In the genomic region with DNA sequence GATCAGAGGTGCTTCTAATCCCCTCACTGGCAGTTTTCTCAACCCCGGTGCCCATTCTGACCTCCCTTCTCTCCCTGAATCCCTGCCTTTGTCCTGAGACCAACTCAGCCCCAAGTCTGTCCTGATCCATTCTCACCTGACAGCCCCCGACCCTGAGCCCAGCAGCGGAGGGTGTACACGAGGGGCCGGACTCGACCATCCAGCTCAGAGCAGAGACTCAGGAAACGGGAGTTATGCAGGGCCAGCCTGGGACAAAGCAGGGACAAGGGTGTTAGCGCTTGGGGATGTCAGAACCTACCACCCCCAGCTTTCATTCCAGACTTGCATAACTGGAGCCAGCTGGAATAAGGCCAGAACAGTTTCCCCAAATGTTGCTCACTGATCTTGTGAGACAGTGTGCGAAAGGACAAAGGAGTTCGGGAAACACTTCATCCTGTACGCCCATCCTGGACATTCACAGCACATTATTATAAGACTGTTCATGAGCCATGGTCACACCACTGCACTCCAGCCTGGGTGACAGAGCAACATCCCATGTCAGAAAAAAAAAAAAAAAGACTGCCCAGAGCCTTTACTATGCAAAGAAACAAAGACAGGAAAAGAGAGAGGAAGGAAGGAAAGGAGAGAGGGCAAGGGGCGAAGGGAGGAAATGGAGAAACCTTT, we compare ENCODE assay signal across 12 cellular contexts. TPM values are rescaled to one million over a fixed set of nuclear protein-coding genes. Genes with fewer than 3 reads are reported as not detected.
DNase-seq lines count a peak whose midpoint lies in the region; ATAC-seq and TF ChIP-seq lines count a peak whose summit lies in the region.
"Had no signal": no experiment of that assay in that cellular context is flagged by ENCODE, and none has a peak within 500 bp of the region (broad histone marks: within the 10 kb centered on the region; RNA-seq: fewer than 3 reads in every experiment).

No MANE protein-coding gene starts in this region.

- intact Hi-C loops in stomach (cut with DNase I; ENCODE audit: low total_unique reads), result no loop called here

- no peak overlapping the region for H3K4me3 ChIP-seq in NT2/D1 (ENCODE audit: insufficient read length, low read depth)
- no peak overlapping the region for H3K4me3 ChIP-seq in stomach
- H3K4me3 ChIP-seq in SJCRH30, result no peak overlapping the region

- H3K36me3 Mint-ChIP-seq in memory B cell, result peaks cover 25% of the 10 kb centered on the region

- no peak for TF ChIP-seq CTCF in stomach (IDR thresholded peaks at IDR 0.05)

- peak overlapping the region; percentile 50 for H3K9ac ChIP-seq in NT2/D1 (ENCODE audit: insufficient read length, low read depth)

- H3K4me1 ChIP-seq in NT2/D1 (ENCODE audit: insufficient read depth, insufficient read length) (peaks cover 8% of the 10 kb centered on the region), stomach (peaks cover 26 to 43% (median 41%) of the 10 kb centered on the region in 4 donors), SJCRH30 (peaks cover 3% of the 10 kb centered on the region; the same call in 1 of the 2 replicates)

- no peak for TF ChIP-seq EP300 in stomach (IDR thresholded peaks at IDR 0.05)

- WGBS in stomach, 5 donors, result 48 to 66% (median 59%) methylated on average over 12 of the region's 12 CpGs

- no peak overlapping the region for H3K4me3 Mint-ChIP-seq in memory B cell
- H3K4me3 Mint-ChIP-seq: natural killer cell treated with Interleukin-12 subunit alpha and Interleukin-12 subunit beta and Interleukin-15 and Interleukin-18, amount 100 ng/mL, for 72 hours had no signal

- no peaks in the 10 kb centered on the region for H3K9me3 ChIP-seq in NT2/D1 (ENCODE audit: insufficient read depth, low read length)
- no peaks in the 10 kb centered on the region for H3K9me3 ChIP-seq in stomach
- H3K9me3 ChIP-seq in SJCRH30 (replicated peaks), result no peaks in the 10 kb centered on the region

- ATAC-seq in memory B cell (ENCODE audit: low read depth), result no peak
- ATAC-seq: natural killer cell treated with Interleukin-12 subunit alpha and Interleukin-12 subunit beta and Interleukin-15 and Interleukin-18, amount 100 ng/mL, for 72 hours had no signal

- H3K36me3 ChIP-seq in NT2/D1 (ENCODE audit: insufficient read depth, insufficient read length, low read length) (peaks cover 69% of the 10 kb centered on the region), stomach (peaks cover 20 to 69% (median 68%) of the 10 kb centered on the region in 4 donors), SJCRH30 (peaks cover 15% of the 10 kb centered on the region)

- H3K4me1 Mint-ChIP-seq in memory B cell, result peaks cover 20% of the 10 kb centered on the region

- H3K27ac Mint-ChIP-seq in memory B cell, result peak overlapping the region; percentile 86

- TF ChIP-seq POLR2A in stomach (IDR thresholded peaks at IDR 0.05), result no peak

- no peaks in the 10 kb centered on the region for H3K27me3 Mint-ChIP-seq in memory B cell
- H3K27me3 Mint-ChIP-seq: natural killer cell treated with Interleukin-12 subunit alpha and Interleukin-12 subunit beta and Interleukin-15 and Interleukin-18, amount 100 ng/mL, for 72 hours had no signal

- DNase-seq in NT2/D1 (ENCODE audit: low read depth, low spot score) (no peak), memory B cell (ENCODE audit: low spot score in 2 of 2) (no peak), stomach (no peak), SHP77 (lab: John Stamatoyannopoulos, UW) (no peak), SJCRH30 (no peak), SIG-M5 treated with dmso at 0.1 percent for 504 hours (lab: John Stamatoyannopoulos, UW; ENCODE audit: unreplicated experiment) (no peak)
- DNase-seq: erythroblast; MV-4-11; NCI-H446 treated with DMSO at 0.1 percent for 48 hours; stimulated activated naive CD4-positive, alpha-beta T cell had no signal

- no peaks in the 10 kb centered on the region for H3K27me3 ChIP-seq in NT2/D1 (ENCODE audit: insufficient read depth, insufficient read length)
- no peaks in the 10 kb centered on the region for H3K27me3 ChIP-seq in stomach
- no peaks in the 10 kb centered on the region for H3K27me3 ChIP-seq in SJCRH30

- H3K9me3 Mint-ChIP-seq in memory B cell, result no peaks in the 10 kb centered on the region
- H3K9me3 Mint-ChIP-seq: natural killer cell treated with Interleukin-12 subunit alpha and Interleukin-12 subunit beta and Interleukin-15 and Interleukin-18, amount 100 ng/mL, for 72 hours had no signal

- peak overlapping the region; percentile 49 for H3K27ac ChIP-seq in cingulate gyrus (ENCODE audit: low read depth, low read length)
- H3K27ac ChIP-seq in stomach, result peak overlapping the region; percentile 42 to 95 (median 93)
- no peak overlapping the region for H3K27ac ChIP-seq in SJCRH30

RNA-seq across cellular contexts. Expression of a gene that starts 3.5 kb away (rescaled TPM):
- total RNA-seq in stomach, result 1,000 to 10,000 TPM in 1 of 5 donors, 100 to 1,000 TPM in 4; 671 to 1,412 (median 779) TPM
- 1,000 to 10,000 TPM; 1,415 to 1,760 (median 1,525) TPM for polyA plus RNA-seq in stomach
- 2,270 and 2,323 TPM in 2 replicates for total RNA-seq in SJCRH30 (2014; rRNA removed; shearing (Covaris generic))

RNA-seq across cellular contexts. Expression of a gene that starts 14.1 kb away (rescaled TPM):
- 10 to 100 TPM in 3 of 5 donors, 1 to 10 TPM in 2; 6.1 to 36.2 (median 12.3) TPM for total RNA-seq in stomach
- polyA plus RNA-seq in stomach, result 10 to 100 TPM; 13.3 to 18.9 (median 16.3) TPM
- total RNA-seq in SJCRH30 (2014; rRNA removed; shearing (Covaris generic)), result 8.8 and 9.1 TPM in 2 replicates

RNA-seq across cellular contexts. Expression of a gene that starts 24.5 kb away (rescaled TPM):
- 100 to 1,000 TPM in 1 of 5 donors, 10 to 100 TPM in 4; 53.9 to 110 (median 85.3) TPM for total RNA-seq in stomach
- polyA plus RNA-seq in stomach, result 10 to 100 TPM; 32.8 to 44.6 (median 34.7) TPM
- total RNA-seq in SJCRH30 (2014; rRNA removed; shearing (Covaris generic)), result 106 and 107 TPM in 2 replicates

RNA-seq across cellular contexts. Expression of a gene that starts 30.6 kb away (rescaled TPM):
- total RNA-seq in stomach, result 100 to 1,000 TPM; 550 to 693 (median 622) TPM
- 10 to 100 TPM; 37.4 to 76.8 (median 60.3) TPM for polyA plus RNA-seq in stomach
- total RNA-seq in SJCRH30 (2014; rRNA removed; shearing (Covaris generic)), result 10.3 and 10.9 TPM in 2 replicates

RNA-seq across cellular contexts. Expression of a gene that starts 35.4 kb away (rescaled TPM):
- 100 to 1,000 TPM in 1 of 5 donors, 10 to 100 TPM in 4; 24.4 to 112 (median 51.8) TPM for total RNA-seq in stomach
- polyA plus RNA-seq in stomach, result 10 to 100 TPM; 68.1 to 71.3 (median 69.2) TPM
- 5.8 and 8.9 TPM in 2 replicates for total RNA-seq in SJCRH30 (2014; rRNA removed; shearing (Covaris generic))
